8 cellular contexts compared by ENCODE assay signal in genomic region chr3:72996473-72997333, GRCh38. TPM values are rescaled to one million over a fixed set of nuclear protein-coding genes. Genes with fewer than 3 reads are reported as not detected.
DNase-seq lines count a peak whose midpoint lies in the region; ATAC-seq and TF ChIP-seq lines count a peak whose summit lies in the region.

Gene PPP4R2 (plus strand): TSS chr3:72996811. CDS start chr3:72997038, 227 bp downstream.

- peak within 1 kb of the TSS; percentile 77 for H3K4me3 Mint-ChIP-seq in chondrocyte (ENCODE audit: unreplicated experiment)

- no peaks in the 10 kb centered on the region for H3K9me3 Mint-ChIP-seq in chondrocyte (ENCODE audit: low read depth)

- peak within 1 kb of the TSS; percentile 96 for H3K27ac Mint-ChIP-seq in chondrocyte (ENCODE audit: unreplicated experiment)

- no peak; the same call in none of the 2 replicates for TF ChIP-seq CTCF in AG09319 (IDR thresholded peaks at IDR 0.05; ENCODE audit: low read depth, low read length)
- peak; percentile 26 for TF ChIP-seq CTCF in chondrocyte (IDR thresholded peaks at IDR 0.05)

- DNase-seq in AG09319 (ENCODE audit: extremely low read depth, low read depth) = peak; percentile 69
- DNase-seq in NCI-H446 treated with DMSO at 0.1 percent for 48 hours (lab: John Stamatoyannopoulos, UW) = peak; percentile 64
- DNase-seq in activated CD4-positive, alpha-beta T cell treated with anti-CD3 and anti-CD28 coated beads for 24 hours (ENCODE audit: low read depth in 2 of 2) = peak; percentile 78 to 87
- DNase-seq in chondrocyte (ENCODE audit: low spot score) = peak; percentile 95
- DNase-seq in kidney tubule cell (ENCODE audit: low spot score) = peak; percentile 92
- peak; percentile 71 to 86 (median 80) for DNase-seq in stimulated activated CD4-positive, alpha-beta T cell treated with anti-CD3 and anti-CD28 coated beads, Interleukin-1b, Interleukin-23, amount 100 ng/mL, for 24 hours (ENCODE audit: low read depth in 4 of 4, low spot score in 1 of 4)

- H3K4me1 Mint-ChIP-seq in chondrocyte (ENCODE audit: low read depth) = peaks cover 40% of the 10 kb centered on the region

- ATAC-seq in GM18873 (IDR thresholded peaks at IDR 0.05; ENCODE audit: low FRiP score, unreplicated experiment) (peak; percentile 80), HG03135 (IDR thresholded peaks at IDR 0.05; ENCODE audit: unreplicated experiment) (peak; percentile 87)

- no peaks in the 10 kb centered on the region for H3K27me3 Mint-ChIP-seq in chondrocyte (ENCODE audit: low read depth)

- peaks cover 7% of the 10 kb centered on the region for H3K36me3 Mint-ChIP-seq in chondrocyte (ENCODE audit: low read depth)

RNA-seq across cellular contexts. Expression of gene PPP4R2, which starts in this region (rescaled TPM):
- 63.5 to 78.4 TPM (median 70.0 TPM) in 3 replicates for total RNA-seq in chondrocyte

Comparison
In these comparisons a context has a peak if more than half of its experiments do, and no peak if none do; other contexts are left out.
1. Peak in every context shown above with its lines: DNase-seq and ATAC-seq.